14 cellular contexts compared by ENCODE assay signal in the genomic region with DNA sequence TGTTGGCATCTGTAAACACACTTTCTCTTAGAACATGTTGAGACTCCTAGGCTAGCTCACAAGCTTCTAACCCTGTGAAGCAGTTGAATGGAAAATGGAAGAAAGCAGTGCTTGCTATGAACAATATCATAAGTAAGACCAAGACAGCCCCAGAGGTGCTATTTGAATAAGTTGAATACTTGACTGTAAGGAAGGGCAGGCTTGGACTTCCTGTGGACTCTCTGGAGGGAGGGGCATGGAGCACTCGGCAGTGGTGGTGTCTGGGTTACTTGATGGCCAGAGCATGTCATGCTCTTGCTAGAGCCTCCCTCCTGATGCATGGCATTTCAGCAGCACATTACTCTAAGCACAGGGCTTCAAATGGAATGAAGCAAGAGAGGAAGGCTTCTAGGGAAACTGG.
A peak's percentile ranks its signal among the peaks of the same experiment; 100 is the strongest.
DNase-seq lines count a peak whose midpoint lies in the region; ATAC-seq and TF ChIP-seq lines count a peak whose summit lies in the region.
"Had no signal": no experiment of that assay in that cellular context is flagged by ENCODE, and none has a peak within 500 bp of the region (broad histone marks: within the 10 kb centered on the region; RNA-seq: fewer than 3 reads in every experiment).

No MANE protein-coding gene starts in this region.

- peaks cover 19% of the 10 kb centered on the region for H3F3A ChIP-seq in neural progenitor cell (ENCODE audit: low read depth)

- peak overlapping the region in 3 of 4 donors; percentile 34 to 84 (median 83) for H3K27ac ChIP-seq in esophagus muscularis mucosa (replicated peaks in 1 of 4)
- H3K27ac ChIP-seq in stomach smooth muscle (ENCODE audit: low read length) = peak overlapping the region; percentile 37
- H3K27ac ChIP-seq in neural progenitor cell = no peak overlapping the region

- intact Hi-C loops in esophagus muscularis mucosa (cut with DNase I) = no loop called here

- no peak for DNase-seq in activated T-cell treated with anti-CD3 and anti-CD28 coated beads, Interleukin-2, amount 50 U/mL, for 24 hours
- no peak for DNase-seq in activated T-cell treated with anti-CD3 and anti-CD28 coated beads, Interleukin-2, amount 50 U/mL, for 1 hour
- no peak for DNase-seq in activated CD8-positive, alpha-beta T cell treated with anti-CD3 and anti-CD28 coated beads, Interleukin-2, amount 10 ng/mL, durations not matched to agents 7 days and 5 days
- DNase-seq in esophagus muscularis mucosa (ENCODE audit: extremely low spot score) (peak; percentile 55), globus pallidus (ENCODE audit: low spot score) (no peak), neural progenitor cell (ENCODE audit: low spot score) (no peak)
- no peak for DNase-seq in stimulated activated CD8-positive, alpha-beta memory T cell treated with anti-CD3 and anti-CD28 coated beads, Interleukin-4, amount 100 ng/mL, for 48 hours
- DNase-seq: activated gamma-delta T cell treated with Interleukin-2 at 50 U/mL for 16 hours; NCI-H1048; NCI-H2107; spleen; stimulated activated naive B cell treated with anti-CD40 and anti-IgM and Interleukin-4, amounts not matched to agents 10 μg/mL and 1 μg/mL and 100 μg/mL, for 72 hours had no signal

- H3K9ac ChIP-seq in stomach smooth muscle (ENCODE audit: low read length in 2 of 2) (no peak overlapping the region), neural progenitor cell (no peak overlapping the region)

- whole genome bisulfite sequencing in esophagus muscularis mucosa = 56% methylated on average over 1 of the region's 1 CpG

- H3K36me3 Mint-ChIP-seq in activated T-cell treated with anti-CD3 and anti-CD28 coated beads, Interleukin-2, amount 50 U/mL, for 24 hours (ENCODE audit: low read depth) = peaks cover 95% of the 10 kb centered on the region
- H3K36me3 Mint-ChIP-seq in activated CD8-positive, alpha-beta T cell treated with anti-CD3 and anti-CD28 coated beads, Interleukin-2, amount 10 ng/mL, durations not matched to agents 7 days and 5 days (ENCODE audit: low read depth) = peaks cover 71% of the 10 kb centered on the region
- H3K36me3 Mint-ChIP-seq in neural progenitor cell = peaks cover 74% of the 10 kb centered on the region

- peaks cover 0 to 6% (median 5%) of the 10 kb centered on the region in 4 donors for H3K36me3 ChIP-seq in esophagus muscularis mucosa
- H3K36me3 ChIP-seq in stomach smooth muscle (ENCODE audit: control insufficient read depth in 2 of 2, insufficient read depth in 2 of 2, low read length in 2 of 2) = peaks cover 5% of the 10 kb centered on the region in 2 donors
- H3K36me3 ChIP-seq in neural progenitor cell = peaks cover 13% of the 10 kb centered on the region

- H3K4me1 Mint-ChIP-seq in activated T-cell treated with anti-CD3 and anti-CD28 coated beads, Interleukin-2, amount 50 U/mL, for 24 hours (ENCODE audit: low read depth) = peaks cover 78% of the 10 kb centered on the region
- peaks cover 57% of the 10 kb centered on the region for H3K4me1 Mint-ChIP-seq in activated CD8-positive, alpha-beta T cell treated with anti-CD3 and anti-CD28 coated beads, Interleukin-2, amount 10 ng/mL, durations not matched to agents 7 days and 5 days (ENCODE audit: low read depth)
- peaks cover 36% of the 10 kb centered on the region for H3K4me1 Mint-ChIP-seq in neural progenitor cell

- H3K4me1 ChIP-seq in esophagus muscularis mucosa = peaks cover 54 to 58% (median 55%) of the 10 kb centered on the region in 4 donors
- H3K4me1 ChIP-seq in stomach smooth muscle (ENCODE audit: control insufficient read depth, insufficient read depth, low read length) = peaks cover 56% of the 10 kb centered on the region
- H3K4me1 ChIP-seq in neural progenitor cell = peaks cover 32% of the 10 kb centered on the region

- no peak for ATAC-seq in activated CD8-positive, alpha-beta T cell treated with anti-CD3 and anti-CD28 coated beads, Interleukin-2, amount 10 ng/mL, durations not matched to agents 7 days and 5 days

- peaks cover 99% of the 10 kb centered on the region for H3K79me2 ChIP-seq in neural progenitor cell (ENCODE audit: low read depth)

- no peak for TF ChIP-seq POLR2A in esophagus muscularis mucosa (IDR thresholded peaks at IDR 0.05; ENCODE audit: low read depth)

- no peak overlapping the region for H3K4me2 ChIP-seq in neural progenitor cell

- H3K4me3 Mint-ChIP-seq in activated T-cell treated with anti-CD3 and anti-CD28 coated beads, Interleukin-2, amount 50 U/mL, for 24 hours = no peak overlapping the region
- H3K4me3 Mint-ChIP-seq in activated CD8-positive, alpha-beta T cell treated with anti-CD3 and anti-CD28 coated beads, Interleukin-2, amount 10 ng/mL, durations not matched to agents 7 days and 5 days = no peak overlapping the region
- H3K4me3 Mint-ChIP-seq in neural progenitor cell = no peak overlapping the region
- H3K4me3 Mint-ChIP-seq: stimulated activated naive B cell treated with anti-CD40 and anti-IgM and Interleukin-4, amounts not matched to agents 10 μg/mL and 1 μg/mL and 100 μg/mL, for 72 hours had no signal

- no peaks in the 10 kb centered on the region for H3K27me3 Mint-ChIP-seq in activated T-cell treated with anti-CD3 and anti-CD28 coated beads, Interleukin-2, amount 50 U/mL, for 24 hours
- H3K27me3 Mint-ChIP-seq in activated CD8-positive, alpha-beta T cell treated with anti-CD3 and anti-CD28 coated beads, Interleukin-2, amount 10 ng/mL, durations not matched to agents 7 days and 5 days (ENCODE audit: low read depth) = no peaks in the 10 kb centered on the region
- H3K27me3 Mint-ChIP-seq in neural progenitor cell (ENCODE audit: insufficient read depth, low read depth) = peaks cover 2% of the 10 kb centered on the region
- H3K27me3 Mint-ChIP-seq: progenitor cell of endocrine pancreas; stimulated activated naive B cell treated with anti-CD40 and anti-IgM and Interleukin-4, amounts not matched to agents 10 μg/mL and 1 μg/mL and 100 μg/mL, for 72 hours had no signal

- TF ChIP-seq EP300 in esophagus muscularis mucosa (IDR thresholded peaks at IDR 0.05) = no peak

- POLR2A ChIA-PET in activated CD8-positive, alpha-beta T cell treated with anti-CD3 and anti-CD28 coated beads, Interleukin-2, amount 10 ng/mL, durations not matched to agents 7 days and 5 days (lab: Charles Lee) = interaction anchor here (1.0 to 1.4 kb wide), 2 partner anchors 43 to 59 kb away, joined by 4 read pairs; no protein-coding TSS in a partner anchor

- H3K27me3 ChIP-seq in esophagus muscularis mucosa (no peaks in the 10 kb centered on the region), stomach smooth muscle (ENCODE audit: control insufficient read depth in 1 of 2, insufficient read depth in 2 of 2, low read length in 2 of 2) (no peaks in the 10 kb centered on the region), neural progenitor cell (no peaks in the 10 kb centered on the region)
- H3K27me3 ChIP-seq: spleen had no signal

- TF ChIP-seq CTCF in esophagus muscularis mucosa (IDR thresholded peaks at IDR 0.05) = no peak
- no peak for TF ChIP-seq CTCF in neural progenitor cell (IDR thresholded peaks at IDR 0.05)

- H4K20me1 ChIP-seq in neural progenitor cell (ENCODE audit: low read depth) = peaks cover 13% of the 10 kb centered on the region

- H3K9me3 ChIP-seq in esophagus muscularis mucosa (no peaks in the 10 kb centered on the region), stomach smooth muscle (ENCODE audit: control insufficient read depth in 2 of 2, low read length in 2 of 2) (no peaks in the 10 kb centered on the region), neural progenitor cell (ENCODE audit: low read depth) (peaks cover 16% of the 10 kb centered on the region)

- H2AFZ ChIP-seq in neural progenitor cell (replicated peaks) = no peak overlapping the region

- H3K9me3 Mint-ChIP-seq in activated T-cell treated with anti-CD3 and anti-CD28 coated beads, Interleukin-2, amount 50 U/mL, for 24 hours = peaks cover 11% of the 10 kb centered on the region
- no peaks in the 10 kb centered on the region for H3K9me3 Mint-ChIP-seq in activated CD8-positive, alpha-beta T cell treated with anti-CD3 and anti-CD28 coated beads, Interleukin-2, amount 10 ng/mL, durations not matched to agents 7 days and 5 days (ENCODE audit: insufficient read depth)
- peaks cover 55% of the 10 kb centered on the region for H3K9me3 Mint-ChIP-seq in neural progenitor cell

- peak overlapping the region; percentile 97 for H3K27ac Mint-ChIP-seq in activated T-cell treated with anti-CD3 and anti-CD28 coated beads, Interleukin-2, amount 50 U/mL, for 24 hours
- H3K27ac Mint-ChIP-seq in activated CD8-positive, alpha-beta T cell treated with anti-CD3 and anti-CD28 coated beads, Interleukin-2, amount 10 ng/mL, durations not matched to agents 7 days and 5 days = peak overlapping the region; percentile 73
- H3K27ac Mint-ChIP-seq in neural progenitor cell = no peak overlapping the region
- H3K27ac Mint-ChIP-seq: progenitor cell of endocrine pancreas had no signal

- CTCF ChIA-PET in activated CD8-positive, alpha-beta T cell treated with anti-CD3 and anti-CD28 coated beads, Interleukin-2, amount 10 ng/mL, durations not matched to agents 7 days and 5 days (lab: Charles Lee) = interaction anchor here (0.8 to 2.9 kb wide), 8 partner anchors 9 to 215 kb away, joined by 3 to 15 read pairs (median 6); a partner anchor contains a TSS

- no peak overlapping the region for H3K4me3 ChIP-seq in esophagus muscularis mucosa
- H3K4me3 ChIP-seq in stomach smooth muscle (ENCODE audit: low read length in 2 of 2) = no peak overlapping the region
- no peak overlapping the region for H3K4me3 ChIP-seq in neural progenitor cell
- H3K4me3 ChIP-seq: spleen had no signal
